ENCODE assay signal across 8 cellular contexts in genomic region chr17:81702934-81703746, GRCh38. TPM values are rescaled to one million over a fixed set of nuclear protein-coding genes. Genes with fewer than 3 reads are reported as not detected.
DNase-seq lines count a peak whose midpoint lies in the region; ATAC-seq and TF ChIP-seq lines count a peak whose summit lies in the region.

MRPL12 (plus strand) TSS chr17:81703367; CDS start chr17:81703502, 135 bp downstream.

- H3K9me3 Mint-ChIP-seq in IgD-negative memory B cell, result no peaks in the 10 kb centered on the region

- H3K36me3 Mint-ChIP-seq in IgD-negative memory B cell, result peaks cover 2% of the 10 kb centered on the region

- peak within 1 kb of the TSS; percentile 93 to 96 (median 94) for H3K27ac Mint-ChIP-seq in IgD-negative memory B cell

- H3K4me1 ChIP-seq in mucosa of rectum (ENCODE audit: control insufficient read depth in 2 of 2, insufficient read depth in 2 of 2, low read length in 2 of 2), result peaks cover 25 to 30% of the 10 kb centered on the region in 2 donors

- no peaks in the 10 kb centered on the region for H3K27me3 Mint-ChIP-seq in IgD-negative memory B cell

- peaks cover 43 to 48% of the 10 kb centered on the region in 2 donors for H3K36me3 ChIP-seq in mucosa of rectum (ENCODE audit: control insufficient read depth in 2 of 2, insufficient read depth in 2 of 2, low read length in 2 of 2)

- peak within 1 kb of the TSS; percentile 71 to 93 for H3K9ac ChIP-seq in mucosa of rectum (ENCODE audit: low read depth in 1 of 2, low read length in 2 of 2)

- H3K4me3 ChIP-seq in mucosa of rectum (ENCODE audit: low read length in 2 of 2), result peak within 1 kb of the TSS; percentile 71 to 96

- H3K9me3 ChIP-seq in mucosa of rectum (ENCODE audit: control insufficient read depth in 2 of 2, low read length in 2 of 2), result no peaks in the 10 kb centered on the region

- peak; percentile 69 for ATAC-seq in GM21515 (IDR thresholded peaks at IDR 0.05; ENCODE audit: unreplicated experiment)

- H3K27ac ChIP-seq in mucosa of rectum (ENCODE audit: low read depth in 2 of 2, low read length in 2 of 2), result peak within 1 kb of the TSS; percentile 87 to 91

- peak within 1 kb of the TSS; percentile 86 to 99 (median 95) for H3K4me3 Mint-ChIP-seq in IgD-negative memory B cell

- H3K27me3 ChIP-seq in mucosa of rectum (ENCODE audit: control insufficient read depth in 2 of 2, insufficient read depth in 2 of 2, low read length in 2 of 2), result no peaks in the 10 kb centered on the region

- DNase-seq in DMS 273 (lab: John Stamatoyannopoulos, UW; ENCODE audit: unreplicated experiment) (peak; percentile 98), OCI-M1 (lab: John Stamatoyannopoulos, UW) (peak; percentile 96), activated T-cell treated with anti-CD3 and anti-CD28 coated beads for 48 hours (ENCODE audit: low read depth) (peak; percentile 89), erythroblast (lab: John Stamatoyannopoulos, UW) (peak; percentile 94 to 95)
- DNase-seq in stimulated activated CD8-positive, alpha-beta memory T cell treated with anti-CD3 and anti-CD28 coated beads, Interleukin-4, amount 100 ng/mL, for 4 hours (ENCODE audit: low read depth in 2 of 2, low spot score in 1 of 2), result peak; percentile 72 to 80

- H3K4me1 Mint-ChIP-seq in IgD-negative memory B cell, result peaks cover 9 to 16% (median 11%) of the 10 kb centered on the region in 3 donors

- TF ChIP-seq POLR2A in erythroblast (IDR thresholded peaks at IDR 0.05; ENCODE audit: low read length), result peak; percentile 93

RNA-seq across cellular contexts. Expression of gene MRPL12, which starts in this region (rescaled TPM):
- 63.7 TPM for polyA plus RNA-seq in IgD-negative memory B cell

Comparison
In these comparisons a context has a peak if more than half of its experiments do, and no peak if none do; other contexts are left out.
1. Peak in every context shown above with its lines: DNase-seq, ATAC-seq, H3K4me3 ChIP-seq and H3K27ac ChIP-seq.